In the genomic region with DNA sequence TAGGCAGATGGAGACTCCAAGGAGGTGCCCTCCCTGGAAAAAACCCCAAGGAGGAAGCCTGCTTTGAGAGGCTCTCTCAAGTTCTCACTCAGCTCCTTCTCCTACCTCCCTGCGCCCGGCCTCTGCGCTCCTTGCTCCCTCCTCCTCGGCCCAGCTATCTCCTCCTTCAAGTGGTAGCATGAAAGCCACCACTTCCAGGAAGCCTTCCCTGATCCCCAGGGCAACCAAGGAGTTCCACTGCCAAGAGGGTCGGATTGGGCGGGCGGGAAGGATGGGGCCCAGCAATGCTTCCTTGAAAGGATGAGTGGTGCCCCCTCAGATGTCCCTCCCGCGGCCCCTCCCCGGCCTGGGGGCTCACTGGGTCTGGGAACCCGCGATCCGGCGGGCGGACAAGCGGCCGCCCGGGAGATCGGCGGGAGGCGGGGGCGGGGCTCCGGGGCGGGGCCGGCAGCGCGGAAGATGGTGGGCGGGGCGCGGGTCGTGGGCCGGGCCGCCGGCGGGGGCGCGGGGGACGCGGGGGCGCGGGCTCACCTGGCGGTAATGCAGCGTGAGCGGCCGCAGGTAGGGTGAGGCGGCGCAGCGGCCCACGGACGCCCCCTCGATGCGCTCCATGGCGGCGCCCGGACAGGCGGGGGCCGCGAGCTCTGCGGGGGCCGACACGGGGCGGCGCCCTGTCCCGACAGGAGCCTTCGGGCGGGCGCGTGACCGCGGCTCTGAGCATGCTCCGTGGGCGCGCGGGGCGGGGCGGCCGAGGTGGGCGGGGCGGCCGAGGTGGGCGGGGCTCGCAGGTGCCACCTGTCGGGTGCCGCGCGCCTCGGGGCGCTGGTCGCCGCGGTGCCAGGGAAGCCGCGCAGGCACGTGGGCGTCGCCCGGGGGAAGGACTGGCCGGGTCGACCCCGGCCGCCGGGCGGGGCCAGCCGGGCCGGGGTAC, we compare ENCODE assay signal across 8 cellular contexts. TPM values are rescaled to one million over a fixed set of nuclear protein-coding genes. Genes with fewer than 3 reads are reported as not detected.
DNase-seq lines count a peak whose midpoint lies in the region; ATAC-seq and TF ChIP-seq lines count a peak whose summit lies in the region.

A gene (minus strand): TSS at position 715 of the 931 bp plus-strand sequence. CDS start 103 bp downstream, at position 612.

- H3K36me3 Mint-ChIP-seq in type B pancreatic cell = no peaks in the 10 kb centered on the region

- H3K27ac ChIP-seq in ovary = no peak within 1 kb of the TSS

- no peaks in the 10 kb centered on the region for H3K9me3 ChIP-seq in ovary

- H3K4me1 Mint-ChIP-seq in type B pancreatic cell (ENCODE audit: unreplicated experiment) = no peaks in the 10 kb centered on the region

- no peak for TF ChIP-seq EP300 in ovary (IDR thresholded peaks at IDR 0.05)

- no peak for TF ChIP-seq POLR2A in ovary (IDR thresholded peaks at IDR 0.05)

- ATAC-seq in HG03342 (IDR thresholded peaks at IDR 0.05; ENCODE audit: unreplicated experiment) = peak; percentile 55

- peak within 1 kb of the TSS; percentile 82 for H3K4me3 Mint-ChIP-seq in type B pancreatic cell

- H3K4me1 ChIP-seq in ovary (ENCODE audit: insufficient read depth) = peaks cover 2% of the 10 kb centered on the region

- no peak for TF ChIP-seq CTCF in ovary (IDR thresholded peaks at IDR 0.05)
- TF ChIP-seq CTCF in type B pancreatic cell (conservative IDR thresholded peaks at IDR 0.05) = no peak

- peaks cover 5% of the 10 kb centered on the region for H3K27me3 Mint-ChIP-seq in type B pancreatic cell

- DNase-seq in NCI-H524 (lab: John Stamatoyannopoulos, UW) (peak; percentile 30 to 53), NCI-H524 treated with DMSO at 0.1 percent for 48 hours (lab: John Stamatoyannopoulos, UW) (no peak), RPMI7951 (ENCODE audit: low read depth) (peak; percentile 22), germinal center (ENCODE audit: low spot score) (peak; percentile 96), ovary (peak; percentile 58 to 80 (median 70)), type B pancreatic cell (ENCODE audit: extremely low spot score, unreplicated experiment) (peak; percentile 90)
- peak; percentile 42 to 84 (median 66) for DNase-seq in activated naive CD4-positive, alpha-beta T cell (lab: John Stamatoyannopoulos, UW)

- H3K36me3 ChIP-seq in ovary = no peaks in the 10 kb centered on the region

- intact Hi-C loops in ovary (cut with DNase I) = no loop called here

- 1 to 2% (median 1%) methylated on average over 45 to 104 of the region's 105 CpGs for WGBS in ovary, 3 donors

- no peaks in the 10 kb centered on the region for H3K9me3 Mint-ChIP-seq in type B pancreatic cell

- no peaks in the 10 kb centered on the region for H3K27me3 ChIP-seq in ovary

- H3K4me3 ChIP-seq in ovary = peak within 1 kb of the TSS; percentile 47

- H3K27ac Mint-ChIP-seq in type B pancreatic cell = peak within 1 kb of the TSS; percentile 77

RNA-seq across cellular contexts. Expression of the gene that starts here (rescaled TPM):
- total RNA-seq in RPMI7951 (2014; rRNA removed; shearing (Covaris generic)) = 3.7 and 4.0 TPM in 2 replicates
- total RNA-seq in ovary (10 to 100 TPM in 6 of 7 donors, 1 to 10 TPM in 1; 3.7 to 22.5 (median 12.2) TPM), type B pancreatic cell (ENCODE audit: low replicate concordance) (33.3 and 49.6 TPM in 2 replicates)
- 10 to 100 TPM in 1 of 2 donors, under 1 TPM in 1; 0.68 to 10.9 TPM for polyA plus RNA-seq in ovary
